11 cellular contexts compared by ENCODE assay signal in the genomic region with DNA sequence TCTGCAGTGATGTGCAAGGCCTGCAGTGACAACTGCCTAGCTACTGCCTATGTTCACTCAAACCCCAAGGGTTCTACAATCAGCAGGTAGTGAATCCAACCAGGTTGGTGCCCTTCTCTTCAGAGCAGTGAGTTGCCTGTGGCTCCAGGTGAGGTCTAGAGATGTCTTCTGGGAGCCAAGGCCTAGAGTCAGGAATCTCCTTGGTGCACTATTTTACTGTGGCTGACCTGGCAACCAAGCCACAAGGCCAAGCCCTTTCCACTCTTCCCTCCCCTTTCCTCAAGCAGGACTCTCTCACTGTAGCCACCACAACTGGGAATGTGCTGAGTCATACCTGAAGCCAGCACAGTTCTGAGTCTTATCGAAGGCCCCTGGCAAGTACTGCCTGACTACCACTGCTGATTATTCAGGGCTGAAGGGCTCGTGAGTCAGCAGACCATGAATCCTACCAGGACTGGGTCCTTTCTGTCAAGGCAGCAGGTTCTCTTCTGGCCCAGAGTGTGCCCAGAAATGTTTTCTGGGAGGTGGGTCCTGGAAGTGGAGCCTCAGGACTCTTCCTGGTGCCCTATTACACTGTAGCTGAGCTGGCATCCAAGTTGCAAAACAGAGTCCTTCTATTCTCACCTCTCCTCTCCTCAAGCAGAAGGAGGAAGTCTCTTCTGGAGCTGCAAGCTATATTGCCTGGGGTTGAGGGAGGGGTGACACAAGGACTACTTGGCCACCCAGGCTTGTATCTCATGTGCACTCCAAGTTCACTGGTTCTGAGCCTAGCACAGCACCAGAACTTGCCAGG.
DNase-seq lines count a peak whose midpoint lies in the region; TF ChIP-seq lines count a peak whose summit lies in the region.
"Had no signal": no experiment of that assay in that cellular context is flagged by ENCODE, and none has a peak within 500 bp of the region (broad histone marks: within the 10 kb centered on the region; RNA-seq: fewer than 3 reads in every experiment).

No MANE protein-coding gene starts in this region.

- no peaks in the 10 kb centered on the region for H3K4me1 Mint-ChIP-seq in activated T-cell treated with anti-CD3 and anti-CD28 coated beads, Interleukin-2, amount 50 U/mL, for 24 hours (ENCODE audit: low read depth)
- no peaks in the 10 kb centered on the region for H3K4me1 Mint-ChIP-seq in activated T-helper 1 cell treated with anti-CD3 and anti-CD28 coated beads, Interleukin-12 subunit alpha, Interleukin-12 subunit beta, Interleukin-2, Interleukin-4 antibody, amounts not matched to agents 30 ng/mL and 10 ng/mL and 1 ng/mL, durations not matched to agents 14 hours and 24 hours and 36 hours (ENCODE audit: low read depth)

- peak overlapping the region in 1 of 2 donors; percentile 47 for H3K27ac ChIP-seq in ascending aorta
- H3K27ac ChIP-seq: esophagus squamous epithelium had no signal

- H3K27ac Mint-ChIP-seq in activated T-cell treated with anti-CD3 and anti-CD28 coated beads, Interleukin-2, amount 50 U/mL, for 24 hours = no peak overlapping the region
- no peak overlapping the region for H3K27ac Mint-ChIP-seq in activated T-helper 1 cell treated with anti-CD3 and anti-CD28 coated beads, Interleukin-12 subunit alpha, Interleukin-12 subunit beta, Interleukin-2, Interleukin-4 antibody, amounts not matched to agents 30 ng/mL and 10 ng/mL and 1 ng/mL, durations not matched to agents 14 hours and 24 hours and 36 hours

- H3K27me3 ChIP-seq in ascending aorta = no peaks in the 10 kb centered on the region
- H3K27me3 ChIP-seq: esophagus squamous epithelium had no signal

- no peaks in the 10 kb centered on the region for H3K9me3 ChIP-seq in ascending aorta
- H3K9me3 ChIP-seq: esophagus squamous epithelium had no signal

- H3K27me3 Mint-ChIP-seq in activated T-cell treated with anti-CD3 and anti-CD28 coated beads, Interleukin-2, amount 50 U/mL, for 24 hours = peaks cover 20% of the 10 kb centered on the region
- peaks cover 9% of the 10 kb centered on the region for H3K27me3 Mint-ChIP-seq in activated T-helper 1 cell treated with anti-CD3 and anti-CD28 coated beads, Interleukin-12 subunit alpha, Interleukin-12 subunit beta, Interleukin-2, Interleukin-4 antibody, amounts not matched to agents 30 ng/mL and 10 ng/mL and 1 ng/mL, durations not matched to agents 14 hours and 24 hours and 36 hours (ENCODE audit: insufficient read depth)

- DNase-seq in AG08396 (ENCODE audit: low spot score) (peak; percentile 56), HS-5 (ENCODE audit: low read depth) (peak; percentile 79), ascending aorta (ENCODE audit: low spot score in 2 of 2) (peak; percentile 27 to 74), kidney glomerular epithelial cell (lab: John Stamatoyannopoulos, UW) (peak; percentile 96), DMS153 (lab: John Stamatoyannopoulos, UW) (no peak), 8988T (no peak)
- DNase-seq in activated T-cell treated with anti-CD3 and anti-CD28 coated beads, Interleukin-2, amount 50 U/mL, for 24 hours = no peak
- DNase-seq in activated T-helper 1 cell treated with anti-CD3 and anti-CD28 coated beads, Interleukin-12 subunit alpha, Interleukin-12 subunit beta, Interleukin-2, Interleukin-4 antibody, amounts not matched to agents 30 ng/mL and 10 ng/mL and 1 ng/mL, durations not matched to agents 14 hours and 24 hours and 36 hours (ENCODE audit: low spot score) = no peak
- DNase-seq: DND-41, esophagus squamous epithelium, H7 had no signal

- peaks cover 4 to 20% of the 10 kb centered on the region in 2 donors for H3K4me1 ChIP-seq in ascending aorta

- intact Hi-C loops in ascending aorta (cut with DNase I) = loop anchor here (5.0 kb wide), 1 partner anchor 110 kb away; a partner anchor contains a TSS
- intact Hi-C loops in activated T-helper 1 cell treated with anti-CD3 and anti-CD28 coated beads, Interleukin-12 subunit alpha, Interleukin-12 subunit beta, Interleukin-2, Interleukin-4 antibody, amounts not matched to agents 30 ng/mL and 10 ng/mL and 1 ng/mL, durations not matched to agents 14 hours and 24 hours and 36 hours (cut with micrococcal nuclease) = no loop called here

- no peaks in the 10 kb centered on the region for H3K9me3 Mint-ChIP-seq in activated T-cell treated with anti-CD3 and anti-CD28 coated beads, Interleukin-2, amount 50 U/mL, for 24 hours
- H3K9me3 Mint-ChIP-seq in activated T-helper 1 cell treated with anti-CD3 and anti-CD28 coated beads, Interleukin-12 subunit alpha, Interleukin-12 subunit beta, Interleukin-2, Interleukin-4 antibody, amounts not matched to agents 30 ng/mL and 10 ng/mL and 1 ng/mL, durations not matched to agents 14 hours and 24 hours and 36 hours = no peaks in the 10 kb centered on the region

- H3K4me3 Mint-ChIP-seq in activated T-cell treated with anti-CD3 and anti-CD28 coated beads, Interleukin-2, amount 50 U/mL, for 24 hours = no peak overlapping the region
- no peak overlapping the region for H3K4me3 Mint-ChIP-seq in activated T-helper 1 cell treated with anti-CD3 and anti-CD28 coated beads, Interleukin-12 subunit alpha, Interleukin-12 subunit beta, Interleukin-2, Interleukin-4 antibody, amounts not matched to agents 30 ng/mL and 10 ng/mL and 1 ng/mL, durations not matched to agents 14 hours and 24 hours and 36 hours

- H3K4me3 ChIP-seq in ascending aorta = no peak overlapping the region
- H3K4me3 ChIP-seq: esophagus squamous epithelium had no signal

- H3K36me3 Mint-ChIP-seq in activated T-cell treated with anti-CD3 and anti-CD28 coated beads, Interleukin-2, amount 50 U/mL, for 24 hours (ENCODE audit: low read depth) = no peaks in the 10 kb centered on the region
- no peaks in the 10 kb centered on the region for H3K36me3 Mint-ChIP-seq in activated T-helper 1 cell treated with anti-CD3 and anti-CD28 coated beads, Interleukin-12 subunit alpha, Interleukin-12 subunit beta, Interleukin-2, Interleukin-4 antibody, amounts not matched to agents 30 ng/mL and 10 ng/mL and 1 ng/mL, durations not matched to agents 14 hours and 24 hours and 36 hours (ENCODE audit: low read depth)

- no peak for TF ChIP-seq CTCF in ascending aorta (IDR thresholded peaks at IDR 0.05)

- H3K36me3 ChIP-seq in ascending aorta = no peaks in the 10 kb centered on the region
- H3K36me3 ChIP-seq: esophagus squamous epithelium had no signal

Comparison
In these comparisons a context has a peak if more than half of its experiments do, and no peak if none do; other contexts are left out.
1. DNase-seq: peak in AG08396 (single experiment), HS-5 (single experiment), ascending aorta (2 of 2) and kidney glomerular epithelial cell (single experiment); none in DMS153 (single experiment), activated T-cell treated with anti-CD3 and anti-CD28 coated beads, Interleukin-2, amount 50 U/mL, for 24 hours (single experiment), 8988T (single experiment) and activated T-helper 1 cell treated with anti-CD3 and anti-CD28 coated beads, Interleukin-12 subunit alpha, Interleukin-12 subunit beta, Interleukin-2, Interleukin-4 antibody, amounts not matched to agents 30 ng/mL and 10 ng/mL and 1 ng/mL, durations not matched to agents 14 hours and 24 hours and 36 hours (single experiment).